In the genomic region with DNA sequence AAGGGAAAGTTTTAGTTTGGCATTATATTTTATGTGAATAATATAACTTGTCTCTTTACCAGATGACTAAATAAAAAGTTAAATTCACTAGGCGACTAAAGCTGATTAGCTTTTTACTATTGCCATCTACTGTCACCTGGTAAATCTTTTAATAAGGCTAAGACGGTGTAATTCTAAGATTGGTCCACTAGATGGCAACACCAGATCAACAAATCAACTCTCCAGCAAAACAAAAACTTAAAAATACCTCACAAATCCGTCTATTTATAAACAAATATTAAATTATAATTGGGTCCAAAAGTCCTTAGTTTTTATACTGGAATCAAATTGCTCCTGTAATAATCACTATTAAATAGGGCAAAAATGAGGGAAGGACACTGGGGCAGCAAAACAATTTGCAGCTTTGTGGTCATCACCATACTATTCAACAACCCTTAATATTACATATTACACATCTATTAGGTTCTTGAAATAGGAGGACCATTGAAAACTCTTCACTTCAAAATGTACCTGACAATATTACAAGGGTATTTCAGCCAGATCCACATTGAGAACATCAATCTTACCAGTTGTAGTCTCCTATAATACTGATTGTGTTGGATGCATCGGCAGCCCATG, we compare ENCODE assay signal across 8 cellular contexts. TPM values are rescaled to one million over a fixed set of nuclear protein-coding genes. Genes with fewer than 3 reads are reported as not detected.
DNase-seq lines count a peak whose midpoint lies in the region; ATAC-seq and TF ChIP-seq lines count a peak whose summit lies in the region.

No MANE protein-coding gene starts in this region.

- H3K4me1 ChIP-seq in colonic mucosa, result no peaks in the 10 kb centered on the region

- no peak for ATAC-seq in GM19452 (IDR thresholded peaks at IDR 0.05; ENCODE audit: unreplicated experiment)
- no peak for ATAC-seq in HG02884 (IDR thresholded peaks at IDR 0.05; ENCODE audit: unreplicated experiment)

- no peaks in the 10 kb centered on the region for H3K27me3 ChIP-seq in colonic mucosa

- DNase-seq in AG04449 (ENCODE audit: low read depth, low spot score), result peak; percentile 24
- peak; percentile 56 for DNase-seq in NCI-H82 (lab: John Stamatoyannopoulos, UW)
- no peak for DNase-seq in colonic mucosa
- DNase-seq in midbrain (lab: John Stamatoyannopoulos, UW), result peak; percentile 33
- DNase-seq in UCSD-AML1 (lab: John Stamatoyannopoulos, UW; ENCODE audit: unreplicated experiment), result no peak

- POLR2A ChIA-PET in AG04449 (lab: Yijun Ruan, JAX), result no interaction called here

- CTCF ChIA-PET in AG04449 (lab: Yijun Ruan, JAX), result interaction anchor here (0.6 to 3.1 kb wide), 24 partner anchors 10 to 615 kb away, joined by 3 to 28 read pairs (median 6); a partner anchor contains a TSS

- no peaks in the 10 kb centered on the region for H3K36me3 ChIP-seq in colonic mucosa

- H3K27ac ChIP-seq in colonic mucosa, result no peak overlapping the region

- H3K9ac ChIP-seq in colonic mucosa (ENCODE audit: low read depth in 2 of 2, low read length in 2 of 2), result no peak overlapping the region

- no peaks in the 10 kb centered on the region for H3K9me3 ChIP-seq in colonic mucosa

- intact Hi-C loops in colonic mucosa (cut with DNase I), result loop anchor here (5.0 to 10.0 kb wide), 2 partner anchors 227 to 440 kb away; a partner anchor contains a TSS

- TF ChIP-seq CTCF in AG04449 (IDR thresholded peaks at IDR 0.05; ENCODE audit: insufficient read depth, low read length, missing control alignments) (peak; percentile 23), GM12873 (IDR thresholded peaks at IDR 0.05; ENCODE audit: insufficient read depth, low read depth, low read length, missing control alignments) (peak; percentile 54), colonic mucosa (IDR thresholded peaks at IDR 0.05) (peak; percentile 59)

- H3K4me3 ChIP-seq in AG04449 (ENCODE audit: low read depth, low read length) (no peak overlapping the region), colonic mucosa (no peak overlapping the region)

RNA-seq across cellular contexts. Expression of a gene that starts 47.9 kb away (rescaled TPM):
- total RNA-seq in colonic mucosa, result 10 to 100 TPM; 14.9 to 27.4 TPM

RNA-seq across cellular contexts. Expression of a gene that starts 59.8 kb away (rescaled TPM):
- total RNA-seq in colonic mucosa, result 1 to 10 TPM in 1 of 2 donors, under 1 TPM in 1; 0.35 to 1.2 TPM

Comparison
In these comparisons a context has a peak if more than half of its experiments do, and no peak if none do; other contexts are left out.
1. DNase-seq: peak in AG04449 (single experiment), NCI-H82 (single experiment) and midbrain (single experiment); none in colonic mucosa (single experiment) and UCSD-AML1 (single experiment).
2. Peak in every context shown above with its lines, with median percentiles within 50 percentile points of each other: CTCF ChIP-seq.